29 cellular contexts compared by ENCODE assay signal in genomic region chrX:13125188-13125587, GRCh38.
DNase-seq lines count a peak whose midpoint lies in the region; ATAC-seq, FAIRE-seq and TF ChIP-seq lines count a peak whose summit lies in the region.
"Had no signal": no experiment of that assay in that cellular context is flagged by ENCODE, and none has a peak within 500 bp of the region (broad histone marks: within the 10 kb centered on the region; RNA-seq: fewer than 3 reads in every experiment).

No MANE protein-coding gene starts in this region.

- no peak for FAIRE-seq in HepG2 (lab: Jason Lieb, UNC)
- FAIRE-seq: urothelium cell line had no signal

- 43% methylated on average over 2 of the region's 2 CpGs for WGBS in liver
- 50% methylated on average over 2 of the region's 2 CpGs for WGBS in HepG2 (ENCODE audit: low lambda C conversion rate)

- no peaks in the 10 kb centered on the region for H3K9me3 ChIP-seq in liver (ENCODE audit: control insufficient read depth in 4 of 4, low read length in 3 of 4)
- no peaks in the 10 kb centered on the region for H3K9me3 ChIP-seq in HepG2 (ENCODE audit: low read length)
- no peaks in the 10 kb centered on the region for H3K9me3 ChIP-seq in naive thymus-derived CD4-positive, alpha-beta T cell (ENCODE audit: control insufficient read depth in 2 of 3, low read length in 3 of 3)
- no peaks in the 10 kb centered on the region for H3K9me3 ChIP-seq in vagina
- H3K9me3 ChIP-seq: BLaER1, breast epithelium, esophagus squamous epithelium, gastroesophageal sphincter, HAP-1, lower lobe of right lung, suprapubic skin had no signal

- H3K4me3 ChIP-seq in liver (ENCODE audit: low read depth in 1 of 3, low read length in 3 of 3) (no peak overlapping the region), HepG2 (replicated peaks in 1 of 3; ENCODE audit: insufficient read depth in 1 of 3, low read depth in 2 of 3, low read length in 3 of 3) (no peak overlapping the region), vagina (no peak overlapping the region)
- no peak overlapping the region for H3K4me3 ChIP-seq in naive thymus-derived CD4-positive, alpha-beta T cell (ENCODE audit: low read length)
- H3K4me3 ChIP-seq: BLaER1, breast epithelium, coronary artery, esophagus squamous epithelium, gastroesophageal sphincter, HAP-1, lower lobe of right lung, suprapubic skin had no signal

- H3K4me2 ChIP-seq in HepG2 (ENCODE audit: low read depth, low read length) = no peak overlapping the region
- H3K4me2 ChIP-seq: BLaER1 had no signal

- H3K36me3 ChIP-seq in liver (ENCODE audit: control insufficient read depth in 4 of 4, insufficient read depth in 3 of 4, low read depth in 1 of 4, low read length in 3 of 4) (no peaks in the 10 kb centered on the region), HepG2 (replicated peaks in 1 of 2; ENCODE audit: control insufficient read depth in 1 of 2, insufficient read depth in 2 of 2, low read length in 2 of 2) (no peaks in the 10 kb centered on the region), vagina (no peaks in the 10 kb centered on the region)
- H3K36me3 ChIP-seq in naive thymus-derived CD4-positive, alpha-beta T cell (ENCODE audit: control insufficient read depth in 2 of 3, insufficient read depth in 3 of 3, low read length in 3 of 3) = no peaks in the 10 kb centered on the region
- H3K36me3 ChIP-seq: BLaER1, breast epithelium, esophagus squamous epithelium, gastroesophageal sphincter, HAP-1, lower lobe of right lung, suprapubic skin had no signal

- no peaks in the 10 kb centered on the region for H4K20me1 ChIP-seq in HepG2 (ENCODE audit: insufficient read depth, low read length)
- H4K20me1 ChIP-seq: BLaER1 had no signal

- ATAC-seq in HepG2 (no peak), GM18861 (IDR thresholded peaks at IDR 0.05; ENCODE audit: unreplicated experiment) (no peak)
- no peak for ATAC-seq in activated T-helper 17 cell treated with anti-CD3 and anti-CD28 coated beads, Interleukin-2, amount 50 U/mL, for 72 hours (replicated peaks)
- ATAC-seq in naive thymus-derived CD4-positive, alpha-beta T cell = no peak
- ATAC-seq: gastroesophageal sphincter; lower lobe of right lung; stimulated activated memory B cell treated with anti-CD40 and anti-IgM and Interleukin-4, amounts not matched to agents 10 μg/mL and 1 μg/mL and 100 μg/mL, for 72 hours; WTC11 had no signal

- TF ChIP-seq EP300 in HepG2 (IDR thresholded peaks at IDR 0.05; ENCODE audit: low read depth in 2 of 2, low read length in 2 of 2) (no peak), HepG2 (CRISPR knock-in tag; IDR thresholded peaks at IDR 0.05; ENCODE audit: borderline replicate concordance) (no peak)

- in situ Hi-C loops in HepG2 (cut with HindIII; ENCODE audit: extremely low pct_ligation_motif_present, low pct_unique_long_range_greater_than_20kb) = no loop called here

- H3K4me1 ChIP-seq in liver (ENCODE audit: control insufficient read depth in 4 of 4, insufficient read depth in 4 of 4, low read length in 3 of 4) (peaks cover 6 to 55% (median 54%) of the 10 kb centered on the region in 4 donors), HepG2 (ENCODE audit: insufficient read depth, low read length) (peaks cover 72% of the 10 kb centered on the region), vagina (peaks cover 10% of the 10 kb centered on the region)
- H3K4me1 ChIP-seq in naive thymus-derived CD4-positive, alpha-beta T cell (ENCODE audit: control insufficient read depth in 2 of 2, insufficient read depth in 2 of 2, low read length in 2 of 2) = peaks cover 19 to 25% of the 10 kb centered on the region in 2 donors
- H3K4me1 ChIP-seq: breast epithelium, HAP-1 had no signal

- TF ChIP-seq POLR2A in HepG2 (IDR thresholded peaks at IDR 0.05; ENCODE audit: insufficient read depth in 1 of 2, low read depth in 2 of 2, low read length in 2 of 2) (no peak), vagina (IDR thresholded peaks at IDR 0.05) (no peak)

- POLR2A ChIA-PET in HepG2 (lab: Yijun Ruan, JAX) = no interaction called here
- POLR2A ChIA-PET in naive thymus-derived CD4-positive, alpha-beta T cell (lab: Charles Lee) = interaction anchor here (0.9 to 1.3 kb wide), 4 partner anchors 13 to 148 kb away, joined by 3 to 4 read pairs (median 4); partner anchors contain the start of gene FAM9C

- no peaks in the 10 kb centered on the region for H3K9me3 Mint-ChIP-seq in activated T-helper 17 cell treated with anti-CD3 and anti-CD28 coated beads, Interleukin-2, amount 50 U/mL, for 72 hours
- H3K9me3 Mint-ChIP-seq in naive thymus-derived CD4-positive, alpha-beta T cell = peaks cover 0 to 4% (median 0%) of the 10 kb centered on the region in 11 donors
- H3K9me3 Mint-ChIP-seq: stimulated activated memory B cell treated with anti-CD40 and anti-IgM and Interleukin-4, amounts not matched to agents 10 μg/mL and 1 μg/mL and 100 μg/mL, for 72 hours; WTC11 had no signal

- H3K27me3 Mint-ChIP-seq in activated T-helper 17 cell treated with anti-CD3 and anti-CD28 coated beads, Interleukin-2, amount 50 U/mL, for 72 hours = no peaks in the 10 kb centered on the region
- no peaks in the 10 kb centered on the region for H3K27me3 Mint-ChIP-seq in naive thymus-derived CD4-positive, alpha-beta T cell
- H3K27me3 Mint-ChIP-seq: stimulated activated memory B cell treated with anti-CD40 and anti-IgM and Interleukin-4, amounts not matched to agents 10 μg/mL and 1 μg/mL and 100 μg/mL, for 72 hours had no signal

- H3K4me1 Mint-ChIP-seq in activated T-helper 17 cell treated with anti-CD3 and anti-CD28 coated beads, Interleukin-2, amount 50 U/mL, for 72 hours = peaks cover 5% of the 10 kb centered on the region
- H3K4me1 Mint-ChIP-seq in naive thymus-derived CD4-positive, alpha-beta T cell = peaks cover 5 to 63% (median 48%) of the 10 kb centered on the region in 7 donors
- H3K4me1 Mint-ChIP-seq: endodermal cell; stimulated activated memory B cell treated with anti-CD40 and anti-IgM and Interleukin-4, amounts not matched to agents 10 μg/mL and 1 μg/mL and 100 μg/mL, for 72 hours had no signal

- H3K9ac ChIP-seq in liver (ENCODE audit: low read depth in 1 of 2, low read length in 2 of 2) (no peak overlapping the region), HepG2 (ENCODE audit: insufficient read depth, low read depth, low read length) (no peak overlapping the region)
- H3K9ac ChIP-seq: BLaER1 had no signal

- H3K27ac ChIP-seq in liver (ENCODE audit: low read depth in 1 of 2, low read length in 2 of 2) (peak overlapping the region; percentile 84 to 93), HepG2 (ENCODE audit: extremely low read length, insufficient read depth, low read length) (no peak overlapping the region), vagina (peak overlapping the region; percentile 39)
- no peak overlapping the region for H3K27ac ChIP-seq in naive thymus-derived CD4-positive, alpha-beta T cell (ENCODE audit: low read depth, low read length)
- H3K27ac ChIP-seq: BLaER1, suprapubic skin had no signal

- DNase-seq in HepG2 (ENCODE audit: low spot score) (no peak), vagina (ENCODE audit: extremely low spot score in 2 of 2) (no peak), occipital lobe (lab: John Stamatoyannopoulos, UW) (no peak), NCI-H69 (lab: John Stamatoyannopoulos, UW) (no peak)
- DNase-seq in naive thymus-derived CD4-positive, alpha-beta T cell = no peak
- DNase-seq: activated CD4-positive, alpha-beta T cell treated with anti-CD3 and anti-CD28 coated beads, Interleukin-2, amount 50 U/mL, for 4 hours; activated effector memory CD4-positive, alpha-beta T cell treated with anti-CD3 and anti-CD28 coated beads, Interleukin-2, amount 50 U/mL, for 16 hours; Calu3; endodermal cell; esophagus squamous epithelium; hypothalamus; Karpas-422; lower lobe of right lung; MV-4-11; NCI-H524; stimulated activated CD4-positive, alpha-beta T cell treated with anti-CD3 and anti-CD28 coated beads, Interleukin-2, amount 100 ng/mL, for 48 hours; T-helper 9 cell had no signal

- BruUV-seq in HepG2 (replicated peaks; lab: Mats Ljungman, UMichigan) = no TSS peak

- no peak overlapping the region for H2AFZ ChIP-seq in HepG2 (ENCODE audit: low read length)

- CTCF ChIA-PET in HepG2 (lab: Yijun Ruan, JAX; ENCODE audit: low intra/inter-chr PET ratio, low total read pairs) = no interaction called here
- CTCF ChIA-PET in naive thymus-derived CD4-positive, alpha-beta T cell (lab: Charles Lee) = no interaction called here

- H3K27me3 ChIP-seq in liver (ENCODE audit: control insufficient read depth in 4 of 4, insufficient read depth in 4 of 4, low read length in 3 of 4) (no peaks in the 10 kb centered on the region), HepG2 (ENCODE audit: control insufficient read depth in 1 of 2, insufficient read depth in 2 of 2, low read length in 2 of 2) (no peaks in the 10 kb centered on the region), vagina (no peaks in the 10 kb centered on the region)
- no peaks in the 10 kb centered on the region for H3K27me3 ChIP-seq in naive thymus-derived CD4-positive, alpha-beta T cell (ENCODE audit: control insufficient read depth in 2 of 2, insufficient read depth in 2 of 2, low read length in 2 of 2)
- H3K27me3 ChIP-seq: BLaER1, esophagus squamous epithelium, gastroesophageal sphincter, suprapubic skin had no signal

- peak in 1 of 2 donors; percentile 5 for TF ChIP-seq RAD21 in liver (IDR thresholded peaks at IDR 0.05)
- TF ChIP-seq RAD21 in HepG2 (CRISPR knock-in tag; IDR thresholded peaks at IDR 0.05) = no peak

- H3K27ac Mint-ChIP-seq in activated T-helper 17 cell treated with anti-CD3 and anti-CD28 coated beads, Interleukin-2, amount 50 U/mL, for 72 hours = peak overlapping the region; percentile 41
- H3K27ac Mint-ChIP-seq in naive thymus-derived CD4-positive, alpha-beta T cell = peak overlapping the region in 8 of 9 donors; percentile 29 to 95 (median 88)
- H3K27ac Mint-ChIP-seq: endodermal cell; stimulated activated memory B cell treated with anti-CD40 and anti-IgM and Interleukin-4, amounts not matched to agents 10 μg/mL and 1 μg/mL and 100 μg/mL, for 72 hours; WTC11 had no signal

- no peak overlapping the region for H3K4me3 Mint-ChIP-seq in activated T-helper 17 cell treated with anti-CD3 and anti-CD28 coated beads, Interleukin-2, amount 50 U/mL, for 72 hours
- peak overlapping the region in 1 of 10 donors; percentile 76 for H3K4me3 Mint-ChIP-seq in naive thymus-derived CD4-positive, alpha-beta T cell
- H3K4me3 Mint-ChIP-seq: endodermal cell; stimulated activated memory B cell treated with anti-CD40 and anti-IgM and Interleukin-4, amounts not matched to agents 10 μg/mL and 1 μg/mL and 100 μg/mL, for 72 hours; WTC11 had no signal

- H3K36me3 Mint-ChIP-seq in activated T-helper 17 cell treated with anti-CD3 and anti-CD28 coated beads, Interleukin-2, amount 50 U/mL, for 72 hours (ENCODE audit: low read depth) = no peaks in the 10 kb centered on the region
- H3K36me3 Mint-ChIP-seq in naive thymus-derived CD4-positive, alpha-beta T cell = peaks cover 0 to 17% (median 0%) of the 10 kb centered on the region in 5 donors
- H3K36me3 Mint-ChIP-seq: stimulated activated memory B cell treated with anti-CD40 and anti-IgM and Interleukin-4, amounts not matched to agents 10 μg/mL and 1 μg/mL and 100 μg/mL, for 72 hours; WTC11 had no signal

- H3K79me2 ChIP-seq in HepG2 (ENCODE audit: insufficient read depth, low read length) = no peaks in the 10 kb centered on the region

- TF ChIP-seq CTCF in liver (IDR thresholded peaks at IDR 0.05; ENCODE audit: low read depth, low read length, missing input control) = no peak
- TF ChIP-seq CTCF in HepG2 (CRISPR knock-in tag; IDR thresholded peaks at IDR 0.05) = no peak
- no peak for TF ChIP-seq CTCF in vagina (IDR thresholded peaks at IDR 0.05)

- intact Hi-C loops in HepG2 (cut with micrococcal nuclease; ENCODE audit: unreplicated experiment) (no loop called here), vagina (cut with DNase I) (no loop called here)
- intact Hi-C loops in naive thymus-derived CD4-positive, alpha-beta T cell (cut with micrococcal nuclease) = loop anchor here (2.0 to 10.0 kb wide), 3 partner anchors 24 to 130 kb away; no protein-coding TSS in a partner anchor

Comparison
In these comparisons a context has a peak if more than half of its experiments do, and no peak if none do; other contexts are left out.
1. H3K27ac ChIP-seq: peak in liver (2 of 2) and vagina (single experiment); none in HepG2 (single experiment) and naive thymus-derived CD4-positive, alpha-beta T cell (single experiment).
2. intact Hi-C loops: an anchor here in naive thymus-derived CD4-positive, alpha-beta T cell (2.0 to 10.0 kb wide); none called in HepG2 and vagina.